In the genomic region with DNA sequence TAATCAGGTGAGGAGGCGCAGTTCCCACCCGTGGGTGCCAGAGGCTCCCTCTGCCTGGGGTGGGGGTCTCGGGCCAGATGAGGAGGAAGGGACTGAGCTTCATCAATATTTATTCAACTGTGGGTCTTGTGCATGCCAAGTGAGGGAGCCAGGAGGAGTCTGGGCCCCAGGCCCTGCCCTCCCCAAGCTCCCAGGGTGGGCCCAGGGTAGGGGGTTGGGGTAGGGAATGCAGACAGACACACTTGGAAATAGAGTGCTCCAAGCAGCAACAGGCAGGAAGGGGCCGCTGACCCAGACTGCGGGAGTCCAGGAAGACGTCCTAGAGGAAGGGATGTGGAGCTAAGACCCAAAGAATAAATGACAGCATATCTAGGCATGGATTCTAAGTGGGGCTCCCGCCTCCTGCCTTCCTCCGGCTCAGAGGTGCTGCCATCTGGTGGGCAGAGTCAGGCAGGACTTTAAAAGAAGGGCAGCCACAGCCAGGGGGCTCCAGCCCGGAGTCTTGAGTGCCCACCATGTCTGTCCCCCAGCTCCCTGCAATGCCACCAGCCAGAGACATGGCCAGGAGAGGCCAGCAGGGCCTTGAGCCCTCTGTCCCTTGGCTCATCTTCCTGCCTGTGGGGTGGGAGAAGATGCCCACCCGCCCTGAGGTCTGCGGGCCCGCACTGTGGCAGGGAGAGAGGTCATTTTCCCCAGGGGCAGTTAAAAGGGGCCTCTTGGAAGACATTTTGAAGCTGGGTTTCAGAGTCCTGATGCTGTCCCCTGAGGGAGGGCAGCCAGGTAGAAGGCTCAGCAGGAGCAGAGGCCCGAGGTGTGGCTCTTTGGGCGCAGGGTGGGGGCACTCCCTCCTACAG, we compare ENCODE assay signal across 8 cellular contexts.
A peak's percentile ranks its signal among the peaks of the same experiment; 100 is the strongest.
DNase-seq lines count a peak whose midpoint lies in the region; ATAC-seq and TF ChIP-seq lines count a peak whose summit lies in the region.

No MANE protein-coding gene starts in this region.

- no peaks in the 10 kb centered on the region for H3K27me3 ChIP-seq in body of pancreas

- peak; percentile 54 to 77 (median 66) for TF ChIP-seq CTCF in body of pancreas (IDR thresholded peaks at IDR 0.05)

- H3K36me3 ChIP-seq in body of pancreas (replicated peaks in 1 of 2; ENCODE audit: insufficient read depth in 1 of 2, low read depth in 2 of 2): no peaks in the 10 kb centered on the region

- peaks cover 6% of the 10 kb centered on the region for H3K27me3 Mint-ChIP-seq in T-helper 17 cell

- H3K4me3 Mint-ChIP-seq in T-helper 17 cell: no peak overlapping the region

- H3K9me3 ChIP-seq in T-helper 17 cell (ENCODE audit: control insufficient read depth, low read length, poor library complexity, severe bottlenecking): no peaks in the 10 kb centered on the region
- peaks cover 0 to 4% (median 0%) of the 10 kb centered on the region in 3 donors for H3K9me3 ChIP-seq in body of pancreas

- WGBS in body of pancreas, 2 donors: 46 to 50% methylated on average over 8 to 12 of the region's 14 CpGs

- no peak overlapping the region for H3K27ac Mint-ChIP-seq in T-helper 17 cell

- DNase-seq in EL (peak; percentile 52), KG1 (lab: John Stamatoyannopoulos, UW) (peak; percentile 22), T-helper 17 cell (peak in 1 of 3 donors; percentile 24), body of pancreas (peak; percentile 28 to 52 (median 40)), iris pigment epithelial cell (ENCODE audit: low read depth) (peak; percentile 47)
- DNase-seq in stimulated activated CD4-positive, alpha-beta T cell treated with anti-CD3 and anti-CD28 coated beads, Interleukin-2, amount 100 ng/mL, for 4 hours (ENCODE audit: low read depth): peak; percentile 8

- no peaks in the 10 kb centered on the region for H3K4me1 ChIP-seq in body of pancreas

- H3K36me3 Mint-ChIP-seq in T-helper 17 cell (ENCODE audit: low read depth): no peaks in the 10 kb centered on the region

- intact Hi-C loops in body of pancreas (cut with DNase I): loop anchor here (10.0 kb wide), 1 partner anchor 364 kb away; no protein-coding TSS in a partner anchor

- H3K4me3 ChIP-seq in body of pancreas: no peak overlapping the region

- TF ChIP-seq POLR2A in body of pancreas (IDR thresholded peaks at IDR 0.05): no peak

- peak; percentile 46 for ATAC-seq in T-helper 17 cell
- peak; percentile 47 for ATAC-seq in body of pancreas
- ATAC-seq in HG03095 (IDR thresholded peaks at IDR 0.05; ENCODE audit: unreplicated experiment): no peak
- ATAC-seq in HG03354 (IDR thresholded peaks at IDR 0.05; ENCODE audit: poor library complexity, severe bottlenecking, unreplicated experiment): no peak

- H3K4me1 Mint-ChIP-seq in T-helper 17 cell: no peaks in the 10 kb centered on the region

- H3K27ac ChIP-seq in body of pancreas: no peak overlapping the region

Comparison
In these comparisons a context has a peak if more than half of its experiments do, and no peak if none do; other contexts are left out.
1. ATAC-seq: peak in T-helper 17 cell (single experiment) and body of pancreas (single experiment); none in HG03095 (single experiment) and HG03354 (single experiment).